ENCODE assay signal across 16 cellular contexts in genomic region chr3:79187441-79187840, GRCh38.
DNase-seq lines count a peak whose midpoint lies in the region; ATAC-seq lines count a peak whose summit lies in the region.
"Had no signal": no experiment of that assay in that cellular context is flagged by ENCODE, and none has a peak within 500 bp of the region (broad histone marks: within the 10 kb centered on the region; RNA-seq: fewer than 3 reads in every experiment).

No MANE protein-coding gene starts in this region.

- no peak for ATAC-seq in HG03432 (IDR thresholded peaks at IDR 0.05; ENCODE audit: unreplicated experiment)
- ATAC-seq: A549; CD8-positive, alpha-beta T cell; GM12878; HepG2 had no signal

- DNase-seq in Ammon's horn (ENCODE audit: low spot score): peak; percentile 25
- peak; percentile 65 for DNase-seq in G401 (ENCODE audit: low spot score)
- DNase-seq in NCI-H82 (lab: John Stamatoyannopoulos, UW): peak; percentile 80
- DNase-seq in cerebellar cortex (ENCODE audit: low spot score): peak; percentile 58
- no peak for DNase-seq in GDM1 (lab: John Stamatoyannopoulos, UW)
- no peak for DNase-seq in pons (ENCODE audit: low spot score)
- DNase-seq in islet precursor cell: no peak
- DNase-seq: Calu3; CD8-positive, alpha-beta T cell; DMS153; DMS79; H9 had no signal

- in situ Hi-C loops in G401 (cut with HindIII; ENCODE audit: low sequenced_read_pairs): no loop called here

Comparison
In these comparisons a context has a peak if more than half of its experiments do, and no peak if none do; other contexts are left out.
1. DNase-seq: peak in Ammon's horn (single experiment), G401 (single experiment), NCI-H82 (single experiment) and cerebellar cortex (single experiment); none in GDM1 (single experiment), pons (single experiment) and islet precursor cell (single experiment).